ENCODE assay signal across 15 cellular contexts in the genomic region with DNA sequence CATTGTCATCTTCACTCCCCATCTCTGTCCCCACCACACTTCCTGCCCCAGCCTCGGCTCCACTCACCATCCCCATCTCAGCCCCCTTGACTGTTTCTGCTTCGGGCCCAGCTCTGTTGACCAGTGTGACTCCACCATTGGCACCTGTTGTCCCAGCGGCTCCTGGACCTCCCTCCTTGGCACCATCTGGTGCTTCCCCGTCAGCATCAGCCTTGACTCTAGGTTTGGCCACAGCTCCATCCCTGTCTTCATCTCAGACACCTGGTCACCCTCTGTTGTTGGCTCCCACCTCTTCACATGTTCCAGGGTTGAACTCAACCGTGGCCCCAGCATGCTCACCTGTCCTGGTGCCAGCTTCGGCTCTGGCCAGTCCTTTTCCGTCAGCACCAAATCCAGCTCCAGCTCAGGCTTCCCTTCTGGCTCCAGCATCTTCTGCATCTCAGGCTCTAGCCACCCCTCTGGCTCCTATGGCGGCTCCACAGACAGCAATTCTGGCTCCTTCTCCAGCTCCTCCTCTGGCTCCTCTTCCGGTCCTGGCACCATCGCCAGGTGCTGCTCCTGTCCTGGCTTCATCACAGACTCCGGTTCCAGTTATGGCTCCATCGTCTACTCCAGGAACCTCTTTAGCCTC. TPM values are rescaled to one million over a fixed set of nuclear protein-coding genes. Genes with fewer than 3 reads are reported as not detected.
DNase-seq lines count a peak whose midpoint lies in the region; ATAC-seq and TF ChIP-seq lines count a peak whose summit lies in the region.
"Had no signal": no experiment of that assay in that cellular context is flagged by ENCODE, and none has a peak within 500 bp of the region (broad histone marks: within the 10 kb centered on the region; RNA-seq: fewer than 3 reads in every experiment).

No MANE protein-coding gene starts in this region.

- no peaks in the 10 kb centered on the region for H3K27me3 Mint-ChIP-seq in activated naive CD4-positive, alpha-beta T cell treated with anti-CD3 and anti-CD28 coated beads, Interleukin-2, amount 50 U/mL, for 24 hours
- H3K27me3 Mint-ChIP-seq in activated CD4-positive, alpha-beta memory T cell treated with anti-CD3 and anti-CD28 coated beads, Interleukin-2, amount 10 ng/mL, durations not matched to agents 7 days and 5 days, result no peaks in the 10 kb centered on the region
- peaks cover 7% of the 10 kb centered on the region for H3K27me3 Mint-ChIP-seq in endothelial cell (ENCODE audit: unreplicated experiment)
- H3K27me3 Mint-ChIP-seq: activated CD8-positive, alpha-beta memory T cell treated with anti-CD3 and anti-CD28 coated beads, Interleukin-2, amount 10 ng/mL, durations not matched to agents 7 days and 5 days had no signal

- no peak overlapping the region for H3K4me3 Mint-ChIP-seq in activated naive CD4-positive, alpha-beta T cell treated with anti-CD3 and anti-CD28 coated beads, Interleukin-2, amount 50 U/mL, for 24 hours
- no peak overlapping the region for H3K4me3 Mint-ChIP-seq in activated CD4-positive, alpha-beta memory T cell treated with anti-CD3 and anti-CD28 coated beads, Interleukin-2, amount 10 ng/mL, durations not matched to agents 7 days and 5 days
- H3K4me3 Mint-ChIP-seq in endothelial cell (ENCODE audit: unreplicated experiment), result peak overlapping the region; percentile 75
- no peak overlapping the region for H3K4me3 Mint-ChIP-seq in stimulated activated effector memory CD8-positive, alpha-beta T cell treated with anti-CD3 and anti-CD28 coated beads, Interleukin-12 subunit alpha, Interleukin-12 subunit beta, amount 100 ng/mL, for 72 hours
- H3K4me3 Mint-ChIP-seq: activated CD8-positive, alpha-beta memory T cell treated with anti-CD3 and anti-CD28 coated beads, Interleukin-2, amount 10 ng/mL, durations not matched to agents 7 days and 5 days had no signal

- no peak for TF ChIP-seq CTCF in endothelial cell (IDR thresholded peaks at IDR 0.05; ENCODE audit: unreplicated experiment)

- H3K27ac Mint-ChIP-seq in activated naive CD4-positive, alpha-beta T cell treated with anti-CD3 and anti-CD28 coated beads, Interleukin-2, amount 50 U/mL, for 24 hours, result peak overlapping the region; percentile 47
- peak overlapping the region; percentile 16 for H3K27ac Mint-ChIP-seq in activated CD4-positive, alpha-beta memory T cell treated with anti-CD3 and anti-CD28 coated beads, Interleukin-2, amount 10 ng/mL, durations not matched to agents 7 days and 5 days
- H3K27ac Mint-ChIP-seq in endothelial cell (ENCODE audit: unreplicated experiment), result peak overlapping the region; percentile 22
- H3K27ac Mint-ChIP-seq in stimulated activated effector memory CD8-positive, alpha-beta T cell treated with anti-CD3 and anti-CD28 coated beads, Interleukin-12 subunit alpha, Interleukin-12 subunit beta, amount 100 ng/mL, for 72 hours, result peak overlapping the region; percentile 75
- H3K27ac Mint-ChIP-seq: activated CD8-positive, alpha-beta memory T cell treated with anti-CD3 and anti-CD28 coated beads, Interleukin-2, amount 10 ng/mL, durations not matched to agents 7 days and 5 days had no signal

- POLR2A ChIA-PET in activated CD4-positive, alpha-beta memory T cell treated with anti-CD3 and anti-CD28 coated beads, Interleukin-2, amount 10 ng/mL, durations not matched to agents 7 days and 5 days (lab: Charles Lee), result no interaction called here

- no peaks in the 10 kb centered on the region for H3K9me3 Mint-ChIP-seq in activated naive CD4-positive, alpha-beta T cell treated with anti-CD3 and anti-CD28 coated beads, Interleukin-2, amount 50 U/mL, for 24 hours
- H3K9me3 Mint-ChIP-seq in activated CD4-positive, alpha-beta memory T cell treated with anti-CD3 and anti-CD28 coated beads, Interleukin-2, amount 10 ng/mL, durations not matched to agents 7 days and 5 days, result no peaks in the 10 kb centered on the region
- H3K9me3 Mint-ChIP-seq in endothelial cell (ENCODE audit: unreplicated experiment), result no peaks in the 10 kb centered on the region
- H3K9me3 Mint-ChIP-seq in stimulated activated effector memory CD8-positive, alpha-beta T cell treated with anti-CD3 and anti-CD28 coated beads, Interleukin-12 subunit alpha, Interleukin-12 subunit beta, amount 100 ng/mL, for 72 hours, result no peaks in the 10 kb centered on the region

- peaks cover 29% of the 10 kb centered on the region for H3K36me3 Mint-ChIP-seq in activated naive CD4-positive, alpha-beta T cell treated with anti-CD3 and anti-CD28 coated beads, Interleukin-2, amount 50 U/mL, for 24 hours
- H3K36me3 Mint-ChIP-seq in activated CD4-positive, alpha-beta memory T cell treated with anti-CD3 and anti-CD28 coated beads, Interleukin-2, amount 10 ng/mL, durations not matched to agents 7 days and 5 days (ENCODE audit: low read depth), result peaks cover 79% of the 10 kb centered on the region
- H3K36me3 Mint-ChIP-seq in endothelial cell (ENCODE audit: low read depth, unreplicated experiment), result peaks cover 67% of the 10 kb centered on the region
- peaks cover 100% of the 10 kb centered on the region for H3K36me3 Mint-ChIP-seq in stimulated activated effector memory CD8-positive, alpha-beta T cell treated with anti-CD3 and anti-CD28 coated beads, Interleukin-12 subunit alpha, Interleukin-12 subunit beta, amount 100 ng/mL, for 72 hours

- peak; percentile 16 for ATAC-seq in stimulated activated effector memory CD8-positive, alpha-beta T cell treated with anti-CD3 and anti-CD28 coated beads, Interleukin-12 subunit alpha, Interleukin-12 subunit beta, amount 100 ng/mL, for 72 hours
- no peak for ATAC-seq in HG03045 (IDR thresholded peaks at IDR 0.05; ENCODE audit: unreplicated experiment)
- ATAC-seq: activated CD8-positive, alpha-beta memory T cell treated with anti-CD3 and anti-CD28 coated beads, Interleukin-2, amount 10 ng/mL, durations not matched to agents 7 days and 5 days had no signal

- H3K4me1 Mint-ChIP-seq in activated naive CD4-positive, alpha-beta T cell treated with anti-CD3 and anti-CD28 coated beads, Interleukin-2, amount 50 U/mL, for 24 hours, result peaks cover 4% of the 10 kb centered on the region
- peaks cover 2% of the 10 kb centered on the region for H3K4me1 Mint-ChIP-seq in activated CD4-positive, alpha-beta memory T cell treated with anti-CD3 and anti-CD28 coated beads, Interleukin-2, amount 10 ng/mL, durations not matched to agents 7 days and 5 days
- H3K4me1 Mint-ChIP-seq in endothelial cell (ENCODE audit: unreplicated experiment), result peaks cover 6% of the 10 kb centered on the region
- peaks cover 26% of the 10 kb centered on the region for H3K4me1 Mint-ChIP-seq in stimulated activated effector memory CD8-positive, alpha-beta T cell treated with anti-CD3 and anti-CD28 coated beads, Interleukin-12 subunit alpha, Interleukin-12 subunit beta, amount 100 ng/mL, for 72 hours

- no peak for DNase-seq in activated naive CD4-positive, alpha-beta T cell (lab: John Stamatoyannopoulos, UW)
- DNase-seq in activated CD4-positive, alpha-beta memory T cell treated with anti-CD3 and anti-CD28 coated beads, Interleukin-2, amount 10 ng/mL, durations not matched to agents 7 days and 5 days, result no peak
- DNase-seq in endothelial cell (ENCODE audit: low spot score), result no peak
- DNase-seq in stimulated activated effector memory CD8-positive, alpha-beta T cell treated with anti-CD3 and anti-CD28 coated beads, Interleukin-12 subunit alpha, Interleukin-12 subunit beta, amount 100 ng/mL, for 72 hours (ENCODE audit: low spot score in 2 of 2), result no peak
- DNase-seq in NCI-H1417 treated with DMSO at 0.1 percent for 48 hours (lab: John Stamatoyannopoulos, UW), result no peak
- DNase-seq in HUDEP-2 (lab: John Stamatoyannopoulos, UW; ENCODE audit: unreplicated experiment in 76 of 76), result no peak
- DNase-seq: activated CD8-positive, alpha-beta memory T cell treated with anti-CD3 and anti-CD28 coated beads, Interleukin-2, amount 10 ng/mL, durations not matched to agents 7 days and 5 days; COR-L47; erythroblast; GF-D8; NCI-H2081 treated with DMSO at 0.1 percent for 48 hours; stimulated activated CD4-positive, alpha-beta T cell treated with anti-CD3 and anti-CD28 coated beads, Interleukin-15, amount 100 ng/mL, for 24 hours; SW 1271 had no signal

- CTCF ChIA-PET in activated CD4-positive, alpha-beta memory T cell treated with anti-CD3 and anti-CD28 coated beads, Interleukin-2, amount 10 ng/mL, durations not matched to agents 7 days and 5 days (lab: Charles Lee), result no interaction called here

RNA-seq across cellular contexts. Expression of gene PHKG2, which starts 24.4 kb away (rescaled TPM):
- 10 to 100 TPM; 34.5 to 38.6 TPM for total RNA-seq in activated CD4-positive, alpha-beta memory T cell treated with anti-CD3 and anti-CD28 coated beads, Interleukin-2, amount 10 ng/mL, durations not matched to agents 7 days and 5 days
- 27.5 TPM for total RNA-seq in endothelial cell (ENCODE audit: unreplicated experiment)

RNA-seq across cellular contexts. Expression of gene SRCAP, which starts 24.9 kb away (rescaled TPM):
- 10 to 100 TPM; 63.2 to 65.0 TPM for total RNA-seq in activated CD4-positive, alpha-beta memory T cell treated with anti-CD3 and anti-CD28 coated beads, Interleukin-2, amount 10 ng/mL, durations not matched to agents 7 days and 5 days
- total RNA-seq in endothelial cell (ENCODE audit: unreplicated experiment), result 62.2 TPM

RNA-seq across cellular contexts. Expression of gene CFAP119, which starts 38.0 kb away (rescaled TPM):
- 1 to 10 TPM; 3.1 to 4.1 TPM for total RNA-seq in activated CD4-positive, alpha-beta memory T cell treated with anti-CD3 and anti-CD28 coated beads, Interleukin-2, amount 10 ng/mL, durations not matched to agents 7 days and 5 days
- 5.2 TPM for total RNA-seq in endothelial cell (ENCODE audit: unreplicated experiment)

RNA-seq across cellular contexts. Expression of gene RNF40, which starts 38.3 kb away (rescaled TPM):
- 10 to 100 TPM; 96.1 to 96.2 TPM for total RNA-seq in activated CD4-positive, alpha-beta memory T cell treated with anti-CD3 and anti-CD28 coated beads, Interleukin-2, amount 10 ng/mL, durations not matched to agents 7 days and 5 days
- total RNA-seq in endothelial cell (ENCODE audit: unreplicated experiment), result 108 TPM

Comparison
In these comparisons a context has a peak if more than half of its experiments do, and no peak if none do; other contexts are left out.
1. H3K27ac Mint-ChIP-seq: peak in every context shown above with its lines; median percentile 75 in stimulated activated effector memory CD8-positive, alpha-beta T cell treated with anti-CD3 and anti-CD28 coated beads, Interleukin-12 subunit alpha, Interleukin-12 subunit beta, amount 100 ng/mL, for 72 hours; 47 in activated naive CD4-positive, alpha-beta T cell treated with anti-CD3 and anti-CD28 coated beads, Interleukin-2, amount 50 U/mL, for 24 hours; 22 in endothelial cell; 16 in activated CD4-positive, alpha-beta memory T cell treated with anti-CD3 and anti-CD28 coated beads, Interleukin-2, amount 10 ng/mL, durations not matched to agents 7 days and 5 days.